6 cellular contexts compared by ENCODE assay signal in genomic region chr11:4700436-4700820, GRCh38. TPM values are rescaled to one million over a fixed set of nuclear protein-coding genes. Genes with fewer than 3 reads are reported as not detected.
"Had no signal": no experiment of that assay in that cellular context is flagged by ENCODE, and none has a peak within 500 bp of the region (broad histone marks: within the 10 kb centered on the region; RNA-seq: fewer than 3 reads in every experiment).

No MANE protein-coding gene starts in this region.

- H2AFZ ChIP-seq: GM23248 had no signal

- H3K4me3 Mint-ChIP-seq: H9 had no signal

- H3K27ac ChIP-seq: GM23248 had no signal

- H3K27ac Mint-ChIP-seq: H9 had no signal

- H3K4me3 ChIP-seq: GM23248 had no signal

- H3K9ac ChIP-seq: GM23248 had no signal

- DNase-seq: GM23248, H9, HCEC 1CT, IMR-90 had no signal

- H3K9me3 Mint-ChIP-seq: H9 had no signal

RNA-seq across cellular contexts. Expression of gene OR51E2, which starts 2.8 kb away (rescaled TPM):
- total RNA-seq: GM23248, H1, H9 had no signal

RNA-seq across cellular contexts. Expression of gene MMP26, which starts 4.2 kb away (rescaled TPM):
- total RNA-seq: GM23248, H1, H9, HT-29, IMR-90 had no signal

RNA-seq across cellular contexts. Expression of gene OR51E1, which starts 56.6 kb away (rescaled TPM):
- total RNA-seq: GM23248, H1, H9, IMR-90 had no signal
